Comparison of ENCODE assay signal across 14 cellular contexts in genomic region chr10:102654969-102655368, GRCh38.
"Had no signal": no experiment of that assay in that cellular context is flagged by ENCODE, and none has a peak within 500 bp of the region (broad histone marks: within the 10 kb centered on the region; RNA-seq: fewer than 3 reads in every experiment).

No MANE protein-coding gene starts in this region.

- ATAC-seq: stimulated activated naive B cell treated with anti-CD40 and anti-IgM and Interleukin-4, amounts not matched to agents 10 μg/mL and 1 μg/mL and 100 μg/mL, for 72 hours had no signal

- H3K27ac ChIP-seq: colonic mucosa, vagina had no signal

- DNase-seq: activated CD4-positive, alpha-beta T cell treated with anti-CD3 and anti-CD28 coated beads for 4 hours; activated naive CD4-positive, alpha-beta T cell treated with anti-CD3 and anti-CD28 coated beads, Interleukin-2, amount 10 ng/mL, durations not matched to agents 7 days and 5 days; caudate nucleus; colonic mucosa; esophagus squamous epithelium; midbrain; stimulated activated CD4-positive, alpha-beta T cell treated with anti-CD3 and anti-CD28 coated beads, Interleukin-15, amount 100 ng/mL, for 24 hours; stimulated activated CD4-positive, alpha-beta T cell treated with anti-CD3 and anti-CD28 coated beads, Interleukin-4, amount 100 ng/mL, for 1 hour; stimulated activated naive B cell treated with anti-CD40 and anti-IgM and Interleukin-4, amounts not matched to agents 10 μg/mL and 1 μg/mL and 100 μg/mL, for 72 hours had no signal

- H3K27ac Mint-ChIP-seq: activated T-helper 2 cell treated with anti-CD3 and anti-CD28 coated beads, Interferon-gamma antibody, Interleukin-2, Interleukin-4, amounts not matched to agents 10 μg/mL and 5 μg/mL and 100 μg/mL, durations not matched to agents 14 hours and 24 hours and 36 hours; T-helper 1 cell treated with Interleukin-12 subunit alpha and Interleukin-12 subunit beta and Interleukin-4 antibody, amounts not matched to agents 30 μg/mL and 1 μg/mL, for 36 hours had no signal

- H3K27me3 Mint-ChIP-seq: activated naive CD4-positive, alpha-beta T cell treated with anti-CD3 and anti-CD28 coated beads, Interleukin-2, amount 10 ng/mL, durations not matched to agents 7 days and 5 days; stimulated activated naive B cell treated with anti-CD40 and anti-IgM and Interleukin-4, amounts not matched to agents 10 μg/mL and 1 μg/mL and 100 μg/mL, for 72 hours had no signal

- H3K9me3 Mint-ChIP-seq: activated naive CD4-positive, alpha-beta T cell treated with anti-CD3 and anti-CD28 coated beads, Interleukin-2, amount 10 ng/mL, durations not matched to agents 7 days and 5 days; activated T-helper 2 cell treated with anti-CD3 and anti-CD28 coated beads, Interferon-gamma antibody, Interleukin-2, Interleukin-4, amounts not matched to agents 10 μg/mL and 5 μg/mL and 100 μg/mL, durations not matched to agents 14 hours and 24 hours and 36 hours; stimulated activated naive B cell treated with anti-CD40 and anti-IgM and Interleukin-4, amounts not matched to agents 10 μg/mL and 1 μg/mL and 100 μg/mL, for 72 hours; T-helper 1 cell treated with Interleukin-12 subunit alpha and Interleukin-12 subunit beta and Interleukin-4 antibody, amounts not matched to agents 30 μg/mL and 1 μg/mL, for 36 hours had no signal

- H3K27me3 ChIP-seq: colonic mucosa, esophagus squamous epithelium, tibial nerve, vagina had no signal

- H3K9me3 ChIP-seq: colonic mucosa, esophagus squamous epithelium, tibial nerve, vagina had no signal

- H3K4me3 Mint-ChIP-seq: activated naive CD4-positive, alpha-beta T cell treated with anti-CD3 and anti-CD28 coated beads, Interleukin-2, amount 10 ng/mL, durations not matched to agents 7 days and 5 days; stimulated activated naive B cell treated with anti-CD40 and anti-IgM and Interleukin-4, amounts not matched to agents 10 μg/mL and 1 μg/mL and 100 μg/mL, for 72 hours; T-helper 1 cell treated with Interleukin-12 subunit alpha and Interleukin-12 subunit beta and Interleukin-4 antibody, amounts not matched to agents 30 μg/mL and 1 μg/mL, for 36 hours had no signal

- H3K4me3 ChIP-seq: colonic mucosa, esophagus squamous epithelium, skin epidermis, tibial nerve, vagina had no signal
